8 cellular contexts compared by ENCODE assay signal in the genomic region with DNA sequence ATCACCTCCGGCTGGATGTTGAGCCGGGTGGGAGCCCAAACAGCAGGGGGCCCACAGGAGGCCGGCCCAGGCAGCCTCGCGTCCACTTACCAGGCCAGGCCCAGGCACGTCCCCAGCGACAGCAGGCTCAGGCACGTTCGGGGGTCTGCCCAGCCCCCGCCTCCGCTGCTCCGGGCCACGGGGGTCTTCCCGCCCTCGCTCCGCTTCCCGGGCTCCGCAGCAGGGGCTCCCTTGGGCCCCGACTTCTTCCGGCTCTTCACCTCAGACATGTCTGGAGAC. TPM values are rescaled to one million over a fixed set of nuclear protein-coding genes. Genes with fewer than 3 reads are reported as not detected.
A peak's percentile ranks its signal among the peaks of the same experiment; 100 is the strongest.
DNase-seq lines count a peak whose midpoint lies in the region; ATAC-seq and TF ChIP-seq lines count a peak whose summit lies in the region.

No MANE protein-coding gene starts in this region.

- DNase-seq in BJ (ENCODE audit: low read depth) (no peak), SW480 (ENCODE audit: low spot score) (peak; percentile 69), fibroblast of mammary gland (ENCODE audit: low read depth) (no peak), cortex of kidney (lab: John Stamatoyannopoulos, UW) (no peak), amniotic stem cell (lab: John Stamatoyannopoulos, UW) (no peak)

- CTCF ChIA-PET in BJ (lab: Yijun Ruan, JAX), result interaction anchor here (0.9 to 1.5 kb wide), 3 partner anchors 10 to 78 kb away, joined by 3 to 4 read pairs (median 3); a partner anchor contains a TSS

- H3K4me3 ChIP-seq in BJ (ENCODE audit: low read depth, low read length) (peak overlapping the region; percentile 99), fibroblast of mammary gland (ENCODE audit: control insufficient read depth, low read depth, low read length) (peak overlapping the region; percentile 93), parathyroid adenoma (ENCODE audit: low read depth, low read length) (peak overlapping the region; percentile 78)

- H3K79me2 ChIP-seq in parathyroid adenoma, result peaks cover 2% of the 10 kb centered on the region

- H3K36me3 ChIP-seq in BJ (ENCODE audit: control insufficient read depth, insufficient read depth, low read length) (no peaks in the 10 kb centered on the region; the same call in 1 of the 2 replicates), parathyroid adenoma (ENCODE audit: control insufficient read depth, insufficient read depth, low read length) (no peaks in the 10 kb centered on the region)

- peak overlapping the region; percentile 72 for H3K27ac ChIP-seq in parathyroid adenoma

- H3K4me2 ChIP-seq in parathyroid adenoma (ENCODE audit: low read length), result peak overlapping the region; percentile 77

- no peak overlapping the region for H3K9ac ChIP-seq in parathyroid adenoma

- H3K27me3 ChIP-seq in BJ (ENCODE audit: control insufficient read depth, insufficient read depth, low read length) (no peaks in the 10 kb centered on the region), parathyroid adenoma (ENCODE audit: control insufficient read depth, insufficient read depth, low read length) (no peaks in the 10 kb centered on the region)

- H3K4me1 ChIP-seq in parathyroid adenoma, result no peaks in the 10 kb centered on the region

- ATAC-seq in GM18870 (IDR thresholded peaks at IDR 0.05; ENCODE audit: unreplicated experiment), result peak; percentile 18
- peak; percentile 19 for ATAC-seq in HG03064 (IDR thresholded peaks at IDR 0.05; ENCODE audit: low read depth, unreplicated experiment)

- H3K9me3 ChIP-seq in parathyroid adenoma (ENCODE audit: control insufficient read depth, low read length), result no peaks in the 10 kb centered on the region

- peak overlapping the region; percentile 92 for H2AFZ ChIP-seq in parathyroid adenoma

- TF ChIP-seq CTCF in BJ (IDR thresholded peaks at IDR 0.05; ENCODE audit: insufficient read depth, low read depth, low read length) (no peak), fibroblast of mammary gland (conservative IDR thresholded peaks at IDR 0.05; ENCODE audit: control insufficient read depth, insufficient read depth, low read depth, low read length) (no peak), parathyroid adenoma (IDR thresholded peaks at IDR 0.05) (peak; percentile 5)

- POLR2A ChIA-PET in BJ (lab: Charles Lee), result interaction anchor here (0.6 to 1.2 kb wide), 5 partner anchors 9 to 101 kb away, joined by 3 to 16 read pairs (median 4); no protein-coding TSS in a partner anchor

RNA-seq across cellular contexts. Expression of a gene that starts 0.2 kb away (rescaled TPM):
- 30.2 and 53.2 TPM in 2 replicates for polyA plus RNA-seq in BJ (2011; rRNA removed)
- polyA minus RNA-seq in BJ (2011; rRNA and poly(A)+ RNA removed), result 3.8 and 4.6 TPM in 2 replicates

RNA-seq across cellular contexts. Expression of a gene that starts 0.7 kb away (rescaled TPM):
- 6.0 and 8.8 TPM in 2 replicates for polyA plus RNA-seq in BJ (2011; rRNA removed)
- 6.3 and 9.1 TPM in 2 replicates for polyA minus RNA-seq in BJ (2011; rRNA and poly(A)+ RNA removed)

RNA-seq across cellular contexts. Expression of a gene that starts 50.9 kb away (rescaled TPM):
- 909 and 920 TPM in 2 replicates for polyA plus RNA-seq in BJ (2011; rRNA removed)
- 356 and 408 TPM in 2 replicates for polyA minus RNA-seq in BJ (2011; rRNA and poly(A)+ RNA removed)
